In the genomic region with DNA sequence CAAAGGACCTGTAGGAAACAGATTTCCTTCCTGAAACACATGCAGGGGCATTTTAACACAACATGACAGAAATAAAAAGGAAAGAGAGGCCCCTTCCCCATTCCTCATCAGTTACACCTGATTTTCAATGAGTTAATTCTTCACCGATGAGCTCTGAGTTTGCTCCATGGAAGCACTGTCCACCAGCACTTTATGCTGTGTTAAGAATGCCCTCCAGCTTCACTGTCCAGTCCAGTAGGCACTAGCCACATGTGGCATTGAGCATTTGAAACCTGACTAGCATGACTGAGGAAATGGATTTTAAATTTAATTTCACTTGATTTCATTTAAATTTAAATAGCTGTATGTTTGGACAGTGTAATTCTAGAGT, we compare ENCODE assay signal across 24 cellular contexts.
DNase-seq lines count a peak whose midpoint lies in the region; ATAC-seq, FAIRE-seq and TF ChIP-seq lines count a peak whose summit lies in the region.
"Had no signal": no experiment of that assay in that cellular context is flagged by ENCODE, and none has a peak within 500 bp of the region (broad histone marks: within the 10 kb centered on the region; RNA-seq: fewer than 3 reads in every experiment).

No MANE protein-coding gene starts in this region.

- H3K27me3 ChIP-seq in ACC112 (ENCODE audit: insufficient read depth, low read length), result no peaks in the 10 kb centered on the region
- H3K27me3 ChIP-seq: MG63, uterus had no signal

- H3K4me3 Mint-ChIP-seq in nephron, result no peak overlapping the region
- H3K4me3 Mint-ChIP-seq: activated CD4-positive, alpha-beta T cell treated with anti-CD3 and anti-CD28 coated beads, Interleukin-2, amount 10 ng/mL, durations not matched to agents 24 days and 14 days; activated CD8-positive, alpha-beta memory T cell treated with anti-CD3 and anti-CD28 coated beads, Interleukin-2, amount 10 ng/mL, durations not matched to agents 7 days and 5 days; activated naive CD4-positive, alpha-beta T cell treated with anti-CD3 and anti-CD28 coated beads for 36 hours; H9; IgD-negative memory B cell had no signal

- H3K27ac ChIP-seq in ACC112 (ENCODE audit: low read depth, low read length) (peak overlapping the region; percentile 72; the same call in 1 of the 2 replicates), epithelial cell of prostate (peak overlapping the region; percentile 92)
- H3K27ac ChIP-seq: BLaER1, uterus, VCaP had no signal

- H3K4me1 ChIP-seq in ACC112 (ENCODE audit: control insufficient read depth, insufficient read depth, low read length, unreplicated experiment), result peaks cover 5% of the 10 kb centered on the region
- H3K4me1 ChIP-seq: uterus had no signal

- H3K36me3 ChIP-seq in ACC112 (ENCODE audit: insufficient read depth, low read length), result no peaks in the 10 kb centered on the region
- H3K36me3 ChIP-seq: BLaER1, MG63, uterus had no signal

- FAIRE-seq in HTR-8/SVneo (lab: Jason Lieb, UNC), result no peak

- H3K27me3 Mint-ChIP-seq in nephron (ENCODE audit: low read depth), result peaks cover 8% of the 10 kb centered on the region
- H3K27me3 Mint-ChIP-seq: activated CD8-positive, alpha-beta memory T cell treated with anti-CD3 and anti-CD28 coated beads, Interleukin-2, amount 10 ng/mL, durations not matched to agents 7 days and 5 days had no signal

- H3K36me3 Mint-ChIP-seq in nephron (ENCODE audit: low read depth), result no peaks in the 10 kb centered on the region
- H3K36me3 Mint-ChIP-seq: activated CD8-positive, alpha-beta memory T cell treated with anti-CD3 and anti-CD28 coated beads, Interleukin-2, amount 10 ng/mL, durations not matched to agents 7 days and 5 days; IgD-negative memory B cell had no signal

- in situ Hi-C loops in KBM-7 (cut with MboI; ENCODE audit: low pct_unique_long_range_greater_than_20kb, low sequenced_read_pairs), result no loop called here

- no peaks in the 10 kb centered on the region for H3K9me3 Mint-ChIP-seq in nephron
- H3K9me3 Mint-ChIP-seq: activated CD4-positive, alpha-beta T cell treated with anti-CD3 and anti-CD28 coated beads, Interleukin-2, amount 10 ng/mL, durations not matched to agents 24 days and 14 days; H9 had no signal

- H3K4me1 Mint-ChIP-seq in nephron, result peaks cover 28% of the 10 kb centered on the region
- H3K4me1 Mint-ChIP-seq: activated CD8-positive, alpha-beta memory T cell treated with anti-CD3 and anti-CD28 coated beads, Interleukin-2, amount 10 ng/mL, durations not matched to agents 7 days and 5 days; IgD-negative memory B cell had no signal

- DNase-seq in HTR-8/SVneo (ENCODE audit: insufficient read length, low spot score) (peak; percentile 2), epithelial cell of prostate (ENCODE audit: low read depth, low spot score) (no peak), iPS-NIHi11 (ENCODE audit: low spot score) (no peak), DMS114 treated with DMSO at 0.1 percent for 48 hours (lab: John Stamatoyannopoulos, UW; ENCODE audit: unreplicated experiment) (no peak), KBM-7 (no peak)
- DNase-seq: activated CD4-positive, alpha-beta T cell treated with anti-CD3 and anti-CD28 coated beads, Interleukin-2, amount 10 ng/mL, durations not matched to agents 24 days and 14 days; activated CD8-positive, alpha-beta memory T cell treated with anti-CD3 and anti-CD28 coated beads, Interleukin-2, amount 10 ng/mL, durations not matched to agents 7 days and 5 days; activated naive CD4-positive, alpha-beta T cell treated with anti-CD3 and anti-CD28 coated beads for 36 hours; COR-L47; DND-41; H9; left colon; MG63; NCI-H2029 treated with DMSO at 0.1 percent for 48 hours; NCI-H345; NCI-H748 treated with DMSO at 0.1 percent for 48 hours; stimulated activated CD4-positive, alpha-beta T cell treated with anti-CD3 and anti-CD28 coated beads, Interleukin-1b, Interleukin-23, amount 100 ng/mL, for 48 hours; uterus had no signal

- no peaks in the 10 kb centered on the region for H3K79me2 ChIP-seq in ACC112 (ENCODE audit: control insufficient read depth, insufficient read depth, low read length, unreplicated experiment)

- no peak overlapping the region for H2AFZ ChIP-seq in ACC112 (ENCODE audit: low read length, unreplicated experiment)

- H3K4me3 ChIP-seq in ACC112 (ENCODE audit: low read depth, low read length), result no peak overlapping the region
- H3K4me3 ChIP-seq: BLaER1, MG63, uterus had no signal

- H3K27ac Mint-ChIP-seq in nephron, result peak overlapping the region; percentile 10 to 58 (median 47)
- H3K27ac Mint-ChIP-seq: activated CD4-positive, alpha-beta T cell treated with anti-CD3 and anti-CD28 coated beads, Interleukin-2, amount 10 ng/mL, durations not matched to agents 24 days and 14 days; activated CD8-positive, alpha-beta memory T cell treated with anti-CD3 and anti-CD28 coated beads, Interleukin-2, amount 10 ng/mL, durations not matched to agents 7 days and 5 days; activated naive CD4-positive, alpha-beta T cell treated with anti-CD3 and anti-CD28 coated beads for 36 hours; H9; IgD-negative memory B cell had no signal

- no peak for TF ChIP-seq CTCF in nephron (IDR thresholded peaks at IDR 0.05; ENCODE audit: unreplicated experiment in 3 of 3)

- ATAC-seq in HG02571 (IDR thresholded peaks at IDR 0.05; ENCODE audit: unreplicated experiment), result no peak
- ATAC-seq: activated CD8-positive, alpha-beta memory T cell treated with anti-CD3 and anti-CD28 coated beads, Interleukin-2, amount 10 ng/mL, durations not matched to agents 7 days and 5 days; left colon had no signal
